ENCODE assay signal across 10 cellular contexts in genomic region chr17:46061435-46061834, GRCh38.
DNase-seq lines count a peak whose midpoint lies in the region; ATAC-seq, FAIRE-seq and TF ChIP-seq lines count a peak whose summit lies in the region.
"Had no signal": no experiment of that assay in that cellular context is flagged by ENCODE, and none has a peak within 500 bp of the region (broad histone marks: within the 10 kb centered on the region; RNA-seq: fewer than 3 reads in every experiment).

No MANE protein-coding gene starts in this region.

- H3K9me2 ChIP-seq in hepatocyte (replicated peaks; ENCODE audit: insufficient read depth) = no peaks in the 10 kb centered on the region

- H3K9me3 ChIP-seq in hepatocyte (ENCODE audit: low read depth) (no peaks in the 10 kb centered on the region), thyroid gland (no peaks in the 10 kb centered on the region)

- H3K4me3 ChIP-seq in hepatocyte (no peak overlapping the region), thyroid gland (replicated peaks in 1 of 3) (no peak overlapping the region)

- H3K79me2 ChIP-seq in hepatocyte = peaks cover 44% of the 10 kb centered on the region

- DNase-seq in ACHN (peak; percentile 63), RKO (ENCODE audit: low spot score) (peak; percentile 38), hepatocyte (ENCODE audit: low spot score) (no peak), NCI-H2171 treated with DMSO at 0.1 percent for 48 hours (lab: John Stamatoyannopoulos, UW) (no peak), thyroid gland (no peak)
- DNase-seq: NCI-H748 treated with DMSO at 0.1 percent for 48 hours had no signal

- TF ChIP-seq POLR2A in thyroid gland (IDR thresholded peaks at IDR 0.05) = no peak

- H4K20me1 ChIP-seq in hepatocyte (ENCODE audit: insufficient read depth, poor library complexity, severe bottlenecking) = no peaks in the 10 kb centered on the region

- H3K27ac ChIP-seq in hepatocyte (no peak overlapping the region), thyroid gland (no peak overlapping the region)

- H3K27me3 ChIP-seq in hepatocyte (no peaks in the 10 kb centered on the region), thyroid gland (no peaks in the 10 kb centered on the region)

- ATAC-seq in HG02870 (IDR thresholded peaks at IDR 0.05; ENCODE audit: unreplicated experiment) = no peak
- ATAC-seq in HG03457 (IDR thresholded peaks at IDR 0.05; ENCODE audit: unreplicated experiment) = no peak
- ATAC-seq: sciatic nerve had no signal

- FAIRE-seq in G401.6 (lab: Jason Lieb, UNC) = peak; percentile 78

- TF ChIP-seq CTCF in hepatocyte (IDR thresholded peaks at IDR 0.05; ENCODE audit: poor library complexity) = peak; percentile 19
- peak in 2 of 6 experiments; percentile 19 to 27 for TF ChIP-seq CTCF in thyroid gland (IDR thresholded peaks at IDR 0.05)

- H3K4me2 ChIP-seq in hepatocyte = no peak overlapping the region

- over 99% methylated on average over 5 of the region's 5 CpGs for WGBS in hepatocyte (ENCODE audit: low lambda C conversion rate, missing lambda C conversion rate)
- 94 to 100% methylated on average over 5 of the region's 5 CpGs for WGBS in thyroid gland, 2 donors

- H2AFZ ChIP-seq in hepatocyte = no peak overlapping the region

- H3K4me1 ChIP-seq in hepatocyte (ENCODE audit: insufficient read depth) (no peaks in the 10 kb centered on the region), thyroid gland (peaks cover 56 to 57% of the 10 kb centered on the region in 2 donors)

- H3K36me3 ChIP-seq in hepatocyte (replicated peaks; ENCODE audit: insufficient read depth, low read depth) (no peaks in the 10 kb centered on the region), thyroid gland (peaks cover 2 to 10% of the 10 kb centered on the region in 2 donors)

- in situ Hi-C loops in ACHN (cut with HindIII; ENCODE audit: low pct_ligation_motif_present, low pct_unique_long_range_greater_than_20kb, low sequenced_read_pairs) = no loop called here

- intact Hi-C loops in thyroid gland (cut with DNase I) = no loop called here

Comparison
In these comparisons a context has a peak if more than half of its experiments do, and no peak if none do; other contexts are left out.
1. DNase-seq: peak in ACHN (single experiment) and RKO (single experiment); none in hepatocyte (single experiment), NCI-H2171 treated with DMSO at 0.1 percent for 48 hours (single experiment) and thyroid gland (0 of 2).